20 cellular contexts compared by ENCODE assay signal in genomic region chr6:155706341-155706740, GRCh38.
"Had no signal": no experiment of that assay in that cellular context is flagged by ENCODE, and none has a peak within 500 bp of the region (broad histone marks: within the 10 kb centered on the region; RNA-seq: fewer than 3 reads in every experiment).

No MANE protein-coding gene starts in this region.

- H3K9me3 ChIP-seq: body of pancreas, gastrocnemius medialis, ovary, upper lobe of right lung had no signal

- H3K36me3 ChIP-seq: gastrocnemius medialis, ovary, upper lobe of right lung had no signal

- DNase-seq: activated CD4-positive, alpha-beta T cell treated with anti-CD3 and anti-CD28 coated beads, Interleukin-2, amount 10 ng/mL, durations not matched to agents 7 days and 5 days; activated CD8-positive, alpha-beta memory T cell treated with anti-CD3 and anti-CD28 coated beads, Interleukin-2, amount 50 U/mL, for 48 hours; activated gamma-delta T cell treated with Interleukin-2 at 50 U/mL for 16 hours; activated naive CD8-positive, alpha-beta T cell treated with anti-CD3 and anti-CD28 coated beads for 36 hours; activated T-cell treated with anti-CD3 and anti-CD28 coated beads, Interleukin-2, amount 50 U/mL, for 72 hours; amygdala; body of pancreas; central memory CD4-positive, alpha-beta T cell; effector CD8-positive, alpha-beta T cell; gastrocnemius medialis; islet precursor cell; left ventricle myocardium superior; mesendoderm; ovary; stimulated activated CD4-positive, alpha-beta T cell treated with anti-CD3 and anti-CD28 coated beads, Interleukin-1b, Interleukin-23, amount 100 ng/mL, for 48 hours; stimulated activated naive CD8-positive, alpha-beta T cell treated with anti-CD3 and anti-CD28 coated beads, Interleukin-15, amount 100 ng/mL, for 72 hours; T-helper 17 cell; upper lobe of right lung had no signal

- H3K4me3 ChIP-seq: body of pancreas, coronary artery, gastrocnemius medialis, ovary, upper lobe of right lung had no signal

- H3K4me1 ChIP-seq: body of pancreas, gastrocnemius medialis, upper lobe of right lung had no signal

- H3K27me3 ChIP-seq: body of pancreas, gastrocnemius medialis, ovary, upper lobe of right lung had no signal

- H3K27ac ChIP-seq: body of pancreas, coronary artery, epithelial cell of prostate, gastrocnemius medialis, ovary, upper lobe of right lung had no signal

- ATAC-seq: body of pancreas; gastrocnemius medialis; left ventricle myocardium superior; stimulated activated naive CD8-positive, alpha-beta T cell treated with anti-CD3 and anti-CD28 coated beads, Interleukin-15, amount 100 ng/mL, for 72 hours; T-helper 17 cell; upper lobe of right lung had no signal
